In the genomic region with DNA sequence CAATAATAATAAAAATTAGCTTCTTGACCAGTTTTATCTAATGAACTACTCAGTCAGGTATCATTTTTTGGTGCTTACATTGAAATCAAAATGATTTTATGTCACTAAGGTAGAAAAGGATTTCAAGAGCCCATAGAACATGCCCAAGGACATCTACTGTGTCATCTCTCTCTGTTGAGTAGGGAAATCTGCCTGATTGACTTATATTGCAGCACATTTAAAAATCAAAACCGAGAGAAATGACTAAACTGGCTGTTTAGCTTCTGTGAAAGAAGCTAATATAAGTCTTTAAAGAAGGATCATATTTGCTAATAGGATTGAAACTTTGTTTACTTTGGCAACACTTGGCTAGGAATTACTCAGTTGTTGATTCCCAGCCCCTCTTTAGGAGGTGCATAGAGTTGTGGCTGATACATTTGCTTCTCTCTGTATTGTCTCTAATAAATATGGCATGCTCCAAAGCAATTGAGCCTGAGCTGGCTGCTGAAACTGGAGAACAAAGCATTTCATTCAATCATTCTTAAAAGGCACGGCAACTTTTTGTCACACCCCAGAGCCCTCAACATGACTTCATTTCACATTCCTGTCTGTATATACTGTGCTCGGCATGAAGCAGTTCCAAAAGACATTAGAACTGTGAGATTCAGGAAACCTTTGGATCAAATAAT, we compare ENCODE assay signal across 16 cellular contexts.
DNase-seq lines count a peak whose midpoint lies in the region; ATAC-seq and TF ChIP-seq lines count a peak whose summit lies in the region.
"Had no signal": no experiment of that assay in that cellular context is flagged by ENCODE, and none has a peak within 500 bp of the region (broad histone marks: within the 10 kb centered on the region; RNA-seq: fewer than 3 reads in every experiment).

No MANE protein-coding gene starts in this region.

- H3K27me3 ChIP-seq in endodermal cell (ENCODE audit: control insufficient read depth, insufficient read depth, low read length, poor library complexity, severe bottlenecking) (no peaks in the 10 kb centered on the region), parathyroid adenoma (ENCODE audit: control insufficient read depth, insufficient read depth, low read length) (no peaks in the 10 kb centered on the region), esophagus muscularis mucosa (no peaks in the 10 kb centered on the region), body of pancreas (no peaks in the 10 kb centered on the region)
- H3K27me3 ChIP-seq: thyroid gland had no signal

- no peak for TF ChIP-seq EP300 in esophagus muscularis mucosa (IDR thresholded peaks at IDR 0.05)

- H2AFZ ChIP-seq in parathyroid adenoma: no peak overlapping the region
- H2AFZ ChIP-seq: PC-9 had no signal

- DNase-seq in NCI-H2081 (lab: John Stamatoyannopoulos, UW): peak; percentile 23 to 41
- DNase-seq in NCI-H2081 treated with DMSO at 0.1 percent for 48 hours (lab: John Stamatoyannopoulos, UW): no peak
- DNase-seq in NCI-H345 (lab: John Stamatoyannopoulos, UW): peak; percentile 68
- DNase-seq in endodermal cell: no peak
- DNase-seq in esophagus muscularis mucosa (ENCODE audit: extremely low spot score): no peak
- DNase-seq in body of pancreas: no peak
- DNase-seq: immature natural killer cell, NCI-H1417 treated with DMSO at 0.1 percent for 48 hours, PC-9, psoas muscle, T-helper 1 cell, thyroid gland had no signal

- H3K4me2 ChIP-seq in parathyroid adenoma (ENCODE audit: low read length): peak overlapping the region; percentile 5
- H3K4me2 ChIP-seq: PC-9 had no signal

- intact Hi-C loops in esophagus muscularis mucosa (cut with DNase I): no loop called here
- intact Hi-C loops in body of pancreas (cut with DNase I): no loop called here

- WGBS in endodermal cell (ENCODE audit: insufficient coverage in 1 of 2, insufficient read length in 1 of 2), 2 experiments: 52 to 84% methylated on average over 2 to 3 of the region's 3 CpGs
- 27% methylated on average over 3 of the region's 3 CpGs for WGBS in esophagus muscularis mucosa
- 13% methylated on average over 3 of the region's 3 CpGs for WGBS in body of pancreas, 2 donors

- H3K4me3 Mint-ChIP-seq in endodermal cell: no peak overlapping the region
- H3K4me3 Mint-ChIP-seq: dendritic cell treated with granulocyte-macrophage colony-stimulating factor and Interleukin-4, amounts not matched to agents 40 ng/mL and 50 ng/mL, for 4 days; immature natural killer cell had no signal

- H3K36me3 ChIP-seq in endodermal cell (ENCODE audit: control insufficient read depth, insufficient read depth, low read length) (no peaks in the 10 kb centered on the region), parathyroid adenoma (ENCODE audit: control insufficient read depth, insufficient read depth, low read length) (no peaks in the 10 kb centered on the region), esophagus muscularis mucosa (no peaks in the 10 kb centered on the region), body of pancreas (replicated peaks in 1 of 2; ENCODE audit: insufficient read depth in 1 of 2, low read depth in 2 of 2) (no peaks in the 10 kb centered on the region)
- H3K36me3 ChIP-seq: thyroid gland had no signal

- ATAC-seq in HG02798 (IDR thresholded peaks at IDR 0.05; ENCODE audit: poor library complexity, unreplicated experiment) (no peak), body of pancreas (no peak)
- ATAC-seq: activated CD4-positive, CD25-positive, alpha-beta regulatory T cell treated with anti-CD3 and anti-CD28 coated beads, Interleukin-2, amount 50 U/mL, for 24 hours; psoas muscle had no signal

- no peaks in the 10 kb centered on the region for H3K36me3 Mint-ChIP-seq in endodermal cell (ENCODE audit: low read depth)
- H3K36me3 Mint-ChIP-seq: immature natural killer cell had no signal

- TF ChIP-seq CTCF in endodermal cell (conservative IDR thresholded peaks at IDR 0.05): no peak
- no peak for TF ChIP-seq CTCF in parathyroid adenoma (IDR thresholded peaks at IDR 0.05)
- no peak for TF ChIP-seq CTCF in esophagus muscularis mucosa (IDR thresholded peaks at IDR 0.05)
- TF ChIP-seq CTCF in body of pancreas (IDR thresholded peaks at IDR 0.05): no peak

- TF ChIP-seq POLR2A in esophagus muscularis mucosa (IDR thresholded peaks at IDR 0.05; ENCODE audit: low read depth) (no peak), body of pancreas (IDR thresholded peaks at IDR 0.05) (no peak)

- H3K79me2 ChIP-seq in parathyroid adenoma: no peaks in the 10 kb centered on the region

- H3K4me1 Mint-ChIP-seq in endodermal cell: peaks cover 11% of the 10 kb centered on the region
- H3K4me1 Mint-ChIP-seq: immature natural killer cell had no signal

- H3K9me3 ChIP-seq in endodermal cell (ENCODE audit: control insufficient read depth, low read length) (no peaks in the 10 kb centered on the region), parathyroid adenoma (ENCODE audit: control insufficient read depth, low read length) (no peaks in the 10 kb centered on the region), esophagus muscularis mucosa (no peaks in the 10 kb centered on the region), body of pancreas (no peaks in the 10 kb centered on the region)
- H3K9me3 ChIP-seq: psoas muscle, thyroid gland had no signal

- H3K27me3 Mint-ChIP-seq in endodermal cell (ENCODE audit: insufficient read depth): no peaks in the 10 kb centered on the region
- H3K27me3 Mint-ChIP-seq: dendritic cell treated with granulocyte-macrophage colony-stimulating factor and Interleukin-4, amounts not matched to agents 40 ng/mL and 50 ng/mL, for 4 days had no signal

- peak overlapping the region; percentile 57 for H3K27ac Mint-ChIP-seq in endodermal cell
- H3K27ac Mint-ChIP-seq: dendritic cell treated with granulocyte-macrophage colony-stimulating factor and Interleukin-4, amounts not matched to agents 40 ng/mL and 50 ng/mL, for 4 days; immature natural killer cell had no signal

- H3K4me1 ChIP-seq in endodermal cell (ENCODE audit: control insufficient read depth, insufficient read depth, low read length) (no peaks in the 10 kb centered on the region), parathyroid adenoma (no peaks in the 10 kb centered on the region), esophagus muscularis mucosa (no peaks in the 10 kb centered on the region), body of pancreas (no peaks in the 10 kb centered on the region)
- H3K4me1 ChIP-seq: psoas muscle, thyroid gland had no signal

- no peak overlapping the region for H3K4me3 ChIP-seq in endodermal cell (ENCODE audit: low read length)
- H3K4me3 ChIP-seq in parathyroid adenoma (ENCODE audit: low read depth, low read length): no peak overlapping the region
- no peak overlapping the region for H3K4me3 ChIP-seq in esophagus muscularis mucosa
- no peak overlapping the region for H3K4me3 ChIP-seq in body of pancreas
- H3K4me3 ChIP-seq: PC-9, psoas muscle, thyroid gland had no signal

- no peak overlapping the region for H3K9ac ChIP-seq in endodermal cell (ENCODE audit: extremely low read depth, low read length, poor library complexity, severe bottlenecking)
- H3K9ac ChIP-seq in parathyroid adenoma: no peak overlapping the region

- H3K9me3 Mint-ChIP-seq in endodermal cell: no peaks in the 10 kb centered on the region
- H3K9me3 Mint-ChIP-seq: dendritic cell treated with granulocyte-macrophage colony-stimulating factor and Interleukin-4, amounts not matched to agents 40 ng/mL and 50 ng/mL, for 4 days had no signal

- H3K27ac ChIP-seq in endodermal cell (ENCODE audit: low read depth, low read length): peak overlapping the region; percentile 84
- H3K27ac ChIP-seq in parathyroid adenoma: no peak overlapping the region
- no peak overlapping the region for H3K27ac ChIP-seq in esophagus muscularis mucosa (replicated peaks in 1 of 4)
- no peak overlapping the region for H3K27ac ChIP-seq in body of pancreas
- H3K27ac ChIP-seq: PC-9, psoas muscle, thyroid gland had no signal

Comparison
In these comparisons a context has a peak if more than half of its experiments do, and no peak if none do; other contexts are left out.
1. DNase-seq: peak in NCI-H2081 (2 of 2) and NCI-H345 (single experiment); none in NCI-H2081 treated with DMSO at 0.1 percent for 48 hours (single experiment), endodermal cell (single experiment), esophagus muscularis mucosa (single experiment) and body of pancreas (0 of 4).